In the genomic region with DNA sequence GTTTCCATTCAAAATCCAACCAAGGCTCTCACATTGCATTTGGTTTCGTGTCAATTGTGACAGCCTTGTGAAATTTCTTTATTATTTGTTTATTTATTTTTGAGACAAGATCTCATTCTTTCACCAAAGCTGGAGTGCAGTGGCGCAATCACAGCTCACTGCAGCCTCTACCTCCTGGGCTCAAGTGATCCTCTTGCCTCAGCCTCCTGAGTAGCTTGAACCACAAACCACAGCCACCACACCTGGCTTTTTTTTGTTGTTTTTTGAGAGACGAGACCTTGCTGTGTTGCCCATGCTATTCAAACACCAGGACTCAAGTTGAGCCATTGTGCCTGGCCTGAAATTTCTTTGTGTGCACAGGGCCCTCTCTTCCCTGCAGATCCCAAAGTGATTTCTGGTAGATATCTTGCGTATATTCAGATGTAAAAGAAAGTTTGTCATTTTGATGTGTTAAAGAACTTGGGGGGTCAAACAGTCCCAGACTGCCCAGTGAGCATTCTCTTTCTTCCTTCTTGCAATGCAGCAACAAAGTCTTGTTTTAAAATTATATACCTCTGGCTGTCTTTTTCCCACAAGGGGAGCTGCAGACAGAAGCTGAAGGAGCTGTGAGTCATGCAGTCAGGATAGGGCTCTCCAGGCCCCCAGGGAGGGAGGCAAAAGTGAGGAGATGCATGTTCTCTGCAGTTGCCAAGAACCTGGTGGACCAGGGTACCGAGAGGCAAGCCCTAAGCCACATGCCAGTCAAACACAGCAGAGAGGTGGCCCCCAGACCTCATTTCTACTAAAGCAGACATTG, we compare ENCODE assay signal across 12 cellular contexts. TPM values are rescaled to one million over a fixed set of nuclear protein-coding genes. Genes with fewer than 3 reads are reported as not detected.
DNase-seq lines count a peak whose midpoint lies in the region; TF ChIP-seq lines count a peak whose summit lies in the region.
"Had no signal": no experiment of that assay in that cellular context is flagged by ENCODE, and none has a peak within 500 bp of the region (broad histone marks: within the 10 kb centered on the region; RNA-seq: fewer than 3 reads in every experiment).

No MANE protein-coding gene starts in this region.

- no peak overlapping the region for H2BK15ac ChIP-seq in mesenchymal stem cell (ENCODE audit: low read depth, poor library complexity, severe bottlenecking)

- CTCF ChIA-PET in mammary epithelial cell (lab: Charles Lee; ENCODE audit: low non-redundant PET), result interaction anchor here (0.5 to 0.7 kb wide), 2 partner anchors 16 to 41 kb away, joined by 3 to 4 read pairs; a partner anchor contains a TSS

- no peak overlapping the region for H3K18ac ChIP-seq in mesenchymal stem cell (ENCODE audit: low read depth in 1 of 2, low read length in 2 of 2)

- H3K9me3 ChIP-seq in mammary epithelial cell (replicated peaks; ENCODE audit: insufficient read depth, low read length) (no peaks in the 10 kb centered on the region), mesenchymal stem cell (ENCODE audit: control insufficient read depth, low read length) (no peaks in the 10 kb centered on the region)
- H3K9me3 ChIP-seq: ovary had no signal

- no peaks in the 10 kb centered on the region for H3K79me2 ChIP-seq in mammary epithelial cell (ENCODE audit: insufficient read depth, low read length)

- H3K14ac ChIP-seq in mesenchymal stem cell (ENCODE audit: low read length in 2 of 2), result no peak overlapping the region

- in situ Hi-C loops in mammary epithelial cell (cut with MboI; ENCODE audit: low sequenced_read_pairs in 2 of 2), result no loop called here

- intact Hi-C loops in mammary epithelial cell (cut with micrococcal nuclease), result loop anchor here (5.0 kb wide), 1 partner anchor 39 kb away; no protein-coding TSS in a partner anchor

- no peak overlapping the region for H2AK5ac ChIP-seq in mesenchymal stem cell (ENCODE audit: low read length, severe bottlenecking)

- no peak overlapping the region for H4K8ac ChIP-seq in mesenchymal stem cell (ENCODE audit: low read length)

- H3K27ac ChIP-seq in mammary epithelial cell (ENCODE audit: insufficient read depth, low read depth, low read length), result no peak overlapping the region
- no peak overlapping the region for H3K27ac ChIP-seq in mesenchymal stem cell (ENCODE audit: low read length, poor library complexity, severe bottlenecking)
- H3K27ac ChIP-seq: HL-60, ovary had no signal

- H2AFZ ChIP-seq in mammary epithelial cell (ENCODE audit: low read depth, low read length), result no peak overlapping the region
- no peak overlapping the region for H2AFZ ChIP-seq in mesenchymal stem cell (ENCODE audit: low read depth, low read length)

- H3K9ac ChIP-seq in mammary epithelial cell (ENCODE audit: insufficient read depth, low read length), result no peak overlapping the region
- H3K9ac ChIP-seq in mesenchymal stem cell (ENCODE audit: low read length), result no peak overlapping the region

- BruUV-seq in mammary epithelial cell (replicated peaks; lab: Mats Ljungman, UMichigan), result no TSS peak

- no peaks in the 10 kb centered on the region for H3K27me3 ChIP-seq in mammary epithelial cell (ENCODE audit: insufficient read depth, low read length)
- H3K27me3 ChIP-seq in mesenchymal stem cell (ENCODE audit: control insufficient read depth in 1 of 2, insufficient read depth in 1 of 2, low read length in 2 of 2), result peaks cover 5 to 43% of the 10 kb centered on the region in 2 experiments
- H3K27me3 ChIP-seq: ovary had no signal

- no peak overlapping the region for H3K4ac ChIP-seq in mesenchymal stem cell (ENCODE audit: low read depth in 1 of 2, low read length in 2 of 2)

- no peaks in the 10 kb centered on the region for H4K20me1 ChIP-seq in mammary epithelial cell (ENCODE audit: insufficient read depth, low read length)

- DNase-seq in EH (ENCODE audit: low read depth) (peak; percentile 56), M059J (ENCODE audit: low read depth) (peak; percentile 63), mammary epithelial cell (peak; percentile 9), mesenchymal stem cell (peak; percentile 65), GF-D8 (lab: John Stamatoyannopoulos, UW) (no peak), NCI-H524 (lab: John Stamatoyannopoulos, UW) (no peak), NCI-H1436 treated with DMSO at 0.1 percent for 48 hours (lab: John Stamatoyannopoulos, UW) (no peak)
- DNase-seq in effector CD4-positive, alpha-beta T cell, result no peak
- DNase-seq: activated CD4-positive, alpha-beta T cell treated with anti-CD3 and anti-CD28 coated beads, Interleukin-2, amount 10 ng/mL, durations not matched to agents 24 days and 14 days; NCI-H1092 treated with DMSO at 0.1 percent for 48 hours; ovary had no signal

- H3K4me1 ChIP-seq in mammary epithelial cell (ENCODE audit: insufficient read depth, low read length), result peaks cover 3% of the 10 kb centered on the region
- H3K4me1 ChIP-seq in mesenchymal stem cell (ENCODE audit: control insufficient read depth, insufficient read depth, low read depth, low read length), result peaks cover 2% of the 10 kb centered on the region

- dilution Hi-C loops in mammary epithelial cell (cut with HindIII; ENCODE audit: low sequenced_read_pairs), result no loop called here

- no peak overlapping the region for H4K91ac ChIP-seq in mesenchymal stem cell (ENCODE audit: low read length)

- H2BK5ac ChIP-seq in mesenchymal stem cell (ENCODE audit: low read depth, low read length, poor library complexity, severe bottlenecking), result no peak overlapping the region

- no peak overlapping the region for H3K4me3 ChIP-seq in mammary epithelial cell (replicated peaks in 1 of 3; ENCODE audit: insufficient read depth in 1 of 3, low read depth in 2 of 3, low read length in 3 of 3)
- H3K4me3 ChIP-seq in mesenchymal stem cell (ENCODE audit: insufficient read depth in 1 of 2, low read depth in 1 of 2, low read length in 2 of 2), result no peak overlapping the region
- H3K4me3 ChIP-seq: ovary had no signal

- WGBS in mammary epithelial cell (ENCODE audit: low coverage, missing lambda C conversion rate), result 62% methylated on average over 4 of the region's 5 CpGs
- 61% methylated on average over 4 of the region's 5 CpGs for WGBS in mesenchymal stem cell

- no peak overlapping the region for H2BK120ac ChIP-seq in mesenchymal stem cell (ENCODE audit: low read depth, low read length)

- H3K23ac ChIP-seq in mesenchymal stem cell (ENCODE audit: low read length in 2 of 2), result no peak overlapping the region

- no peaks in the 10 kb centered on the region for H3K79me1 ChIP-seq in mesenchymal stem cell (replicated peaks; ENCODE audit: low read length, poor library complexity, severe bottlenecking)

- TF ChIP-seq CTCF in mammary epithelial cell (conservative IDR thresholded peaks at IDR 0.05 in 1 of 2, IDR thresholded peaks at IDR 0.05 in 1 of 2; ENCODE audit: extremely low read depth in 1 of 2, insufficient read depth in 1 of 2, low read depth in 1 of 2, low read length in 2 of 2), result peak; percentile 5 to 7

- H3K4me2 ChIP-seq in mammary epithelial cell (ENCODE audit: insufficient read depth, low read depth, low read length) (no peak overlapping the region), mesenchymal stem cell (ENCODE audit: low read length, poor library complexity, severe bottlenecking) (no peak overlapping the region)

- no peak overlapping the region for H2BK12ac ChIP-seq in mesenchymal stem cell (ENCODE audit: low read length in 2 of 2)

- no peaks in the 10 kb centered on the region for H3K36me3 ChIP-seq in mammary epithelial cell (ENCODE audit: insufficient read depth, low read length)
- no peaks in the 10 kb centered on the region for H3K36me3 ChIP-seq in mesenchymal stem cell (ENCODE audit: control insufficient read depth in 1 of 2, insufficient read depth in 2 of 2, low read depth in 1 of 2, low read length in 2 of 2)
- H3K36me3 ChIP-seq: ovary had no signal

RNA-seq across cellular contexts. Expression of a gene that starts 15.5 kb away (rescaled TPM):
- 144 and 170 TPM in 2 replicates for total RNA-seq in M059J (2014; rRNA removed; shearing (Covaris generic))
- total RNA-seq in mammary epithelial cell, result 100 to 1,000 TPM; 187 to 318 TPM
- 175 TPM for polyA plus RNA-seq in mammary epithelial cell
- polyA minus RNA-seq in mammary epithelial cell, result 423 TPM
- polyA plus RNA-seq in mesenchymal stem cell (2013, experiment 1 of 2), result 105 TPM
- polyA plus RNA-seq in mesenchymal stem cell (2013, experiment 2 of 2), result 108 TPM

Comparison
In these comparisons a context has a peak if more than half of its experiments do, and no peak if none do; other contexts are left out.
1. DNase-seq: peak in EH (single experiment), M059J (single experiment), mammary epithelial cell (single experiment) and mesenchymal stem cell (single experiment); none in GF-D8 (single experiment), effector CD4-positive, alpha-beta T cell (single experiment), NCI-H524 (0 of 2) and NCI-H1436 treated with DMSO at 0.1 percent for 48 hours (single experiment).